ENCODE assay signal across 8 cellular contexts in the genomic region with DNA sequence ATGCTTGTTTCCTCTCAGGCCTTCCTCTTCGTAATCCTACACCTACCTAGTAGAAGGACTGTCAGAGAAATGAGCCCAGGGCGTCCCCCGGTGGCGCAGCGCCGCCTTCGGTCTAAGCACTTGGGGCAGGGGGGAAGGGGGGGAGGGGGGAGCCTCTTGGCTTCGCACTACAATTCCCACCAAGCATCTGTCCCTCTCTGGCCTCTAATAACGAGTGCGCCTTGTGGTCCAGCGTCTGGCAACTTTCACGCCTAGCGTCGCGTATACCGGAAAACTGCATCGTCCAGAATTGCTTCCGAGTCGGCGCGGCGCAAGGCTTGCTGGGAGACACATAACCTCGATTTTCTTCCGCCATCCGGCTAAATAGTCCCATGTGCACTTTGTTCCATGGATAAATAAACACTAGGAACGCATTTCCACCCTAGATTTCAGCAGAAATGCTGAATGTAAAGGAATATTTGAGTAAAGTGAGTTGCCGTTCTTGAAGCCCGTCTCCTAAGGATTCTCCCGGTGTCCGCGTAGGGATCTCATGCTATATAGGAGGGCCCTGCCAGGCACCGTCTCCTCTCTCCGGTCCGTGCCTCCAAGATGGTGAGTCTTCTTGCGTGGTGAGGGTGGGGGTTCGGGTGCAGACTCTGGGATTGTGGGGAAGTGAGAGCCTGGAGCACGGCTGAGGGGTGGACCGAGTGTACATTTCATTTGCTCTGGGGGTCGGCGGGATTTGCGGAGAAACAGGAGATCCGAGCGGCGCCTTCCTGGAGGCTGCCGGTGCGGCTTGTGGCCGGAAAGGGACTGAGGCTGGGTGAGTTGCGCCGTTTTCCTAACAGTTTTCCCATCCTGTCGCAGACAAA. TPM values are rescaled to one million over a fixed set of nuclear protein-coding genes. Genes with fewer than 3 reads are reported as not detected.
DNase-seq lines count a peak whose midpoint lies in the region; ATAC-seq, FAIRE-seq and TF ChIP-seq lines count a peak whose summit lies in the region.

TSS of gene RPS26 (plus strand) at position 340 of the 851 bp plus-strand sequence. CDS start at position 589, 249 bp downstream.

- peaks cover 23% of the 10 kb centered on the region for H3K36me3 ChIP-seq in right atrium auricular region
- peaks cover 7 to 38% of the 10 kb centered on the region in 2 donors for H3K36me3 ChIP-seq in psoas muscle (ENCODE audit: insufficient read depth in 1 of 2, low read depth in 1 of 2)

- DNase-seq in NCI-H1694 treated with DMSO at 0.1 percent for 48 hours (lab: John Stamatoyannopoulos, UW) (peak; percentile 98), T-helper 17 cell (peak; percentile 77 to 91 (median 86)), right atrium auricular region (ENCODE audit: low spot score) (peak; percentile 97), psoas muscle (peak; percentile 96 to 99), urothelium cell line (ENCODE audit: low spot score) (peak; percentile 94)

- H3K4me3 Mint-ChIP-seq in T-helper 17 cell = peak within 1 kb of the TSS; percentile 98

- ATAC-seq in GM18498 (IDR thresholded peaks at IDR 0.05; ENCODE audit: unreplicated experiment) (peak; percentile 93), HG02938 (IDR thresholded peaks at IDR 0.05; ENCODE audit: unreplicated experiment) (peak; percentile 94), T-helper 17 cell (peak; percentile 93), psoas muscle (peak; percentile 94 to 96 (median 96))

- H3K27ac ChIP-seq in angular gyrus (ENCODE audit: low read depth, low read length) (peak within 1 kb of the TSS; percentile 95), right atrium auricular region (peak within 1 kb of the TSS; percentile 94 to 96), psoas muscle (peak within 1 kb of the TSS; percentile 99)

- H3K27me3 Mint-ChIP-seq in T-helper 17 cell = no peaks in the 10 kb centered on the region

- peaks cover 7% of the 10 kb centered on the region for H3K36me3 Mint-ChIP-seq in T-helper 17 cell (ENCODE audit: low read depth)

- peak within 1 kb of the TSS; percentile 81 to 92 for H3K4me3 ChIP-seq in right atrium auricular region
- peak within 1 kb of the TSS; percentile 93 for H3K4me3 ChIP-seq in psoas muscle

- peaks cover 21% of the 10 kb centered on the region for H3K4me1 Mint-ChIP-seq in T-helper 17 cell

- no peaks in the 10 kb centered on the region for H3K9me3 ChIP-seq in T-helper 17 cell (ENCODE audit: control insufficient read depth, low read length, poor library complexity, severe bottlenecking)
- H3K9me3 ChIP-seq in right atrium auricular region = no peaks in the 10 kb centered on the region
- H3K9me3 ChIP-seq in psoas muscle = no peaks in the 10 kb centered on the region

- TF ChIP-seq CTCF in right atrium auricular region (IDR thresholded peaks at IDR 0.05) (peak in 1 of 2 donors; percentile 76), psoas muscle (IDR thresholded peaks at IDR 0.05) (peak; percentile 43)

- no peak for FAIRE-seq in urothelium cell line (lab: Jason Lieb, UNC)

- WGBS in psoas muscle, 3 donors = 0% methylated on average over 47 to 50 of the region's 50 CpGs

- intact Hi-C loops in psoas muscle (cut with DNase I) = loop anchor here in 1 of 2 donors (2.0 kb wide), 1 partner anchor 45 kb away; the partner anchor contains the start of gene SUOX

- no peaks in the 10 kb centered on the region for H3K27me3 ChIP-seq in right atrium auricular region
- H3K27me3 ChIP-seq in psoas muscle (ENCODE audit: insufficient read depth in 3 of 3, low read length in 2 of 3) = no peaks in the 10 kb centered on the region

- peak within 1 kb of the TSS; percentile 98 for H3K27ac Mint-ChIP-seq in T-helper 17 cell

- H3K4me1 ChIP-seq in right atrium auricular region (peaks cover 0 to 17% of the 10 kb centered on the region in 2 donors), psoas muscle (peaks cover 17% of the 10 kb centered on the region)

RNA-seq across cellular contexts. Expression of gene RPS26, which starts in this region (rescaled TPM):
- total RNA-seq in T-helper 17 cell = 10 to 100 TPM; 46.9 to 72.3 TPM
- 1,000 to 10,000 TPM in 1 of 2 donors, 100 to 1,000 TPM in 1; 134 to 1,492 TPM for total RNA-seq in right atrium auricular region
- total RNA-seq in psoas muscle = 10 to 100 TPM; 16.6 to 49.8 (median 23.6) TPM
- polyA plus RNA-seq in psoas muscle = 1,000 to 10,000 TPM in 1 of 3 donors, 100 to 1,000 TPM in 2; 712 to 1,360 (median 853) TPM

Comparison
In these comparisons a context has a peak if more than half of its experiments do, and no peak if none do; other contexts are left out.
1. Peak in every context shown above with its lines: DNase-seq, ATAC-seq, H3K4me3 ChIP-seq and H3K27ac ChIP-seq.